Comparison of ENCODE assay signal across 19 cellular contexts in genomic region chr17:12756786-12757185, GRCh38. TPM values are rescaled to one million over a fixed set of nuclear protein-coding genes. Genes with fewer than 3 reads are reported as not detected.
A peak's percentile ranks its signal among the peaks of the same experiment; 100 is the strongest.
DNase-seq lines count a peak whose midpoint lies in the region; ATAC-seq and TF ChIP-seq lines count a peak whose summit lies in the region.
"Had no signal": no experiment of that assay in that cellular context is flagged by ENCODE, and none has a peak within 500 bp of the region (broad histone marks: within the 10 kb centered on the region; RNA-seq: fewer than 3 reads in every experiment).

No MANE protein-coding gene starts in this region.

- H3K27ac ChIP-seq in IMR-90 (ENCODE audit: insufficient read depth, low read length) = no peak overlapping the region
- H3K27ac ChIP-seq in mesodermal cell (ENCODE audit: low read depth, low read length, severe bottlenecking) = peak overlapping the region; percentile 29

- peak overlapping the region in 1 of 2 experiments; percentile 7; a peak in 1 of 4 replicates for H4K8ac ChIP-seq in IMR-90 (ENCODE audit: low read depth in 2 of 2, low read length in 2 of 2)

- no peaks in the 10 kb centered on the region for H3K36me3 Mint-ChIP-seq in CD14-positive monocyte
- peaks cover 1% of the 10 kb centered on the region for H3K36me3 Mint-ChIP-seq in progenitor cell of endocrine pancreas (ENCODE audit: insufficient read depth)
- no peaks in the 10 kb centered on the region for H3K36me3 Mint-ChIP-seq in activated T-cell treated with anti-CD3 and anti-CD28 coated beads, Interleukin-2, amount 50 U/mL, for 4 hours (ENCODE audit: insufficient read depth)
- H3K36me3 Mint-ChIP-seq: CD4-positive, alpha-beta memory T cell had no signal

- H2AK9ac ChIP-seq in IMR-90 (replicated peaks; ENCODE audit: low read depth, low read length, poor library complexity) = no peak overlapping the region

- H3K4me2 ChIP-seq in IMR-90 (ENCODE audit: low read depth, low read length) = no peak overlapping the region

- intact Hi-C loops in IMR-90 (cut with micrococcal nuclease) (no loop called here), CD14-positive monocyte (cut with micrococcal nuclease) (no loop called here)

- H3K4me1 Mint-ChIP-seq in CD14-positive monocyte = no peaks in the 10 kb centered on the region
- peaks cover 2% of the 10 kb centered on the region for H3K4me1 Mint-ChIP-seq in progenitor cell of endocrine pancreas (ENCODE audit: low read depth)
- no peaks in the 10 kb centered on the region for H3K4me1 Mint-ChIP-seq in activated T-cell treated with anti-CD3 and anti-CD28 coated beads, Interleukin-2, amount 50 U/mL, for 4 hours (ENCODE audit: low read depth)
- H3K4me1 Mint-ChIP-seq: CD4-positive, alpha-beta memory T cell had no signal

- no peak overlapping the region for H3K18ac ChIP-seq in IMR-90 (ENCODE audit: low read depth, low read length)

- peaks cover 12% of the 10 kb centered on the region for H3K9me1 ChIP-seq in IMR-90 (ENCODE audit: insufficient read depth, low read length)

- H3K4me3 ChIP-seq in IMR-90 (ENCODE audit: insufficient read depth, low read depth, low read length) = no peak overlapping the region
- H3K4me3 ChIP-seq in cardiac fibroblast (replicated peaks in 1 of 2; ENCODE audit: low read depth in 2 of 2, low read length in 2 of 2) = no peak overlapping the region
- no peak overlapping the region for H3K4me3 ChIP-seq in mesodermal cell (ENCODE audit: extremely low read depth, insufficient read depth, low read length, poor library complexity, severe bottlenecking)

- H3K27ac Mint-ChIP-seq in CD14-positive monocyte (no peak overlapping the region), progenitor cell of endocrine pancreas (no peak overlapping the region)
- H3K27ac Mint-ChIP-seq: CD4-positive, alpha-beta memory T cell had no signal

- peak overlapping the region; percentile 76 for H3K14ac ChIP-seq in IMR-90 (replicated peaks; ENCODE audit: low read depth, low read length)

- H3K9me3 Mint-ChIP-seq in CD14-positive monocyte = peaks cover 0 to 5% (median 3%) of the 10 kb centered on the region in 7 donors
- no peaks in the 10 kb centered on the region for H3K9me3 Mint-ChIP-seq in progenitor cell of endocrine pancreas (ENCODE audit: low read depth)
- H3K9me3 Mint-ChIP-seq in activated T-cell treated with anti-CD3 and anti-CD28 coated beads, Interleukin-2, amount 50 U/mL, for 4 hours = no peaks in the 10 kb centered on the region

- peak overlapping the region; percentile 17; the same call in 1 of the 2 replicates for H2BK120ac ChIP-seq in IMR-90 (ENCODE audit: low read depth, low read length)

- no peak overlapping the region for H2AFZ ChIP-seq in IMR-90 (replicated peaks; ENCODE audit: low read length, poor library complexity)

- H3K4me3 Mint-ChIP-seq in CD14-positive monocyte = no peak overlapping the region
- H3K4me3 Mint-ChIP-seq in progenitor cell of endocrine pancreas (ENCODE audit: low read depth) = no peak overlapping the region
- H3K4me3 Mint-ChIP-seq in activated T-cell treated with anti-CD3 and anti-CD28 coated beads, Interleukin-2, amount 50 U/mL, for 4 hours = no peak overlapping the region

- peak overlapping the region; percentile 69; the same call in 1 of the 2 replicates for H2BK20ac ChIP-seq in IMR-90 (ENCODE audit: low read depth, low read length)

- POLR2A ChIA-PET in IMR-90 (lab: Charles Lee; ENCODE audit: unreplicated experiment) = no interaction called here

- peaks cover 0 to 14% of the 10 kb centered on the region in 2 experiments; a peak in 2 of 4 replicates for H3K79me1 ChIP-seq in IMR-90 (ENCODE audit: low read depth in 1 of 2, low read length in 2 of 2)

- no peak overlapping the region for H4K5ac ChIP-seq in IMR-90 (ENCODE audit: low read depth, low read length)

- H3K36me3 ChIP-seq in IMR-90 (ENCODE audit: control insufficient read depth, insufficient read depth, low read length) = peaks cover 36% of the 10 kb centered on the region
- peaks cover 8% of the 10 kb centered on the region for H3K36me3 ChIP-seq in mesodermal cell (ENCODE audit: control insufficient read depth, insufficient read depth, low read length)
- H3K36me3 ChIP-seq: BE2C had no signal

- H3K4me1 ChIP-seq in IMR-90 (ENCODE audit: control insufficient read depth, insufficient read depth, low read length) (peaks cover 7% of the 10 kb centered on the region), mesodermal cell (ENCODE audit: control insufficient read depth, insufficient read depth, low read length, poor library complexity, severe bottlenecking) (peaks cover 3% of the 10 kb centered on the region)
- H3K4me1 ChIP-seq: BE2C had no signal

- no TSS peak for BruUV-seq in IMR-90 (replicated peaks; lab: Mats Ljungman, UMichigan)

- dilution Hi-C loops in IMR-90 (cut with HindIII; ENCODE audit: low sequenced_read_pairs, unreplicated experiment) = no loop called here

- H3K4ac ChIP-seq in IMR-90 (ENCODE audit: low read depth, low read length) = peak overlapping the region; percentile 9; the same call in 1 of the 2 replicates

- no peaks in the 10 kb centered on the region for H4K20me1 ChIP-seq in IMR-90 (ENCODE audit: insufficient read depth, low read length)

- CTCF ChIA-PET in IMR-90 (lab: Yijun Ruan, JAX) = no interaction called here

- peak overlapping the region; percentile 35; the same call in 1 of the 2 replicates for H2AK5ac ChIP-seq in IMR-90 (ENCODE audit: low read depth, low read length)

- H3K9ac ChIP-seq in IMR-90 (ENCODE audit: low read depth, low read length) = no peak overlapping the region

- H3K56ac ChIP-seq in IMR-90 (ENCODE audit: extremely low read depth, insufficient read depth, low read length) = no peak overlapping the region

- no peak for TF ChIP-seq RAD21 in IMR-90 (IDR thresholded peaks at IDR 0.05; ENCODE audit: low read length)

- no peak for TF ChIP-seq CTCF in IMR-90 (conservative IDR thresholded peaks at IDR 0.05; ENCODE audit: low read depth, low read length)
- no peak for TF ChIP-seq CTCF in cardiac fibroblast (IDR thresholded peaks at IDR 0.05; ENCODE audit: low read depth, low read length)
- TF ChIP-seq CTCF in CD14-positive monocyte (IDR thresholded peaks at IDR 0.05) = no peak
- no peak for TF ChIP-seq CTCF in progenitor cell of endocrine pancreas (IDR thresholded peaks at IDR 0.05; ENCODE audit: unreplicated experiment)

- no peak overlapping the region for H2BK15ac ChIP-seq in IMR-90 (ENCODE audit: low read depth, low read length)

- TF ChIP-seq POLR2A in IMR-90 (IDR thresholded peaks at IDR 0.05; ENCODE audit: low read depth, low read length) = no peak

- H3K27me3 Mint-ChIP-seq in CD14-positive monocyte (ENCODE audit: low read depth in 3 of 3) = peaks cover 1 to 5% (median 2%) of the 10 kb centered on the region in 3 donors
- no peaks in the 10 kb centered on the region for H3K27me3 Mint-ChIP-seq in progenitor cell of endocrine pancreas
- no peaks in the 10 kb centered on the region for H3K27me3 Mint-ChIP-seq in activated T-cell treated with anti-CD3 and anti-CD28 coated beads, Interleukin-2, amount 50 U/mL, for 4 hours (ENCODE audit: low read depth)
- H3K27me3 Mint-ChIP-seq: CD4-positive, alpha-beta memory T cell had no signal

- ATAC-seq in IMR-90 (ENCODE audit: low read depth) = peak; percentile 35
- ATAC-seq in activated T-cell treated with anti-CD3 and anti-CD28 coated beads, Interleukin-2, amount 50 U/mL, for 4 hours = no peak
- ATAC-seq: SK-N-SH treated with all-trans-retinoic acid at 6 μM for 48 hours had no signal

- no peak overlapping the region for H4K91ac ChIP-seq in IMR-90 (ENCODE audit: insufficient read depth, low read depth, low read length)

- H3K9me3 ChIP-seq in IMR-90 (ENCODE audit: control insufficient read depth, insufficient read depth, low read length) (no peaks in the 10 kb centered on the region), mesodermal cell (ENCODE audit: control insufficient read depth, low read length) (no peaks in the 10 kb centered on the region)
- H3K9me3 ChIP-seq: BE2C had no signal

- H2BK5ac ChIP-seq in IMR-90 (ENCODE audit: low read depth, low read length, poor library complexity, severe bottlenecking) = no peak overlapping the region

- no peaks in the 10 kb centered on the region for H3K27me3 ChIP-seq in IMR-90 (ENCODE audit: control insufficient read depth, insufficient read depth, low read length)
- H3K27me3 ChIP-seq: BE2C had no signal

- peak; percentile 78 for DNase-seq in ELR (ENCODE audit: low read depth)
- DNase-seq in IMR-90 = peak; percentile 82
- DNase-seq in cardiac fibroblast (ENCODE audit: low read depth in 2 of 2) = peak; percentile 41 to 50
- DNase-seq in CD14-positive monocyte (ENCODE audit: low spot score) = no peak
- no peak for DNase-seq in progenitor cell of endocrine pancreas (ENCODE audit: low spot score, unreplicated experiment)
- DNase-seq in NCI-H2107 treated with DMSO at 0.1 percent for 48 hours (lab: John Stamatoyannopoulos, UW; ENCODE audit: unreplicated experiment) = no peak
- no peak for DNase-seq in activated T-cell treated with anti-CD3 and anti-CD28 coated beads, Interleukin-2, amount 50 U/mL, for 4 hours
- DNase-seq: BE2C, Calu3, DMS53, NCI-H1436, NCI-H2081, NCI-H510A treated with DMSO at 0.1 percent for 48 hours, NCI-H82, SHP77 treated with DMSO at 0.1 percent for 48 hours, T-helper 1 cell had no signal

- H3K23ac ChIP-seq in IMR-90 (ENCODE audit: low read depth, low read length) = peak overlapping the region; percentile 2; the same call in 1 of the 2 replicates

- in situ Hi-C loops in IMR-90 (cut with MboI; ENCODE audit: low sequenced_read_pairs) = no loop called here

TF ChIP-seq in IMR-90, 13 proteins besides CTCF, POLR2A, EP300 and RAD21 (continues in another document):
- TF ChIP-seq SMC3 (IDR thresholded peaks at IDR 0.05; ENCODE audit: low read depth, low read length) (no peak), CHD1 (IDR thresholded peaks at IDR 0.05; ENCODE audit: low read depth, low read length) (no peak), CEBPB (IDR thresholded peaks at IDR 0.05; ENCODE audit: low read depth, low read length) (peak; percentile 27; the same call in 1 of the 2 replicates), BHLHE40 (IDR thresholded peaks at IDR 0.05; ENCODE audit: low read depth, low read length) (no peak), MXI1 (IDR thresholded peaks at IDR 0.05; ENCODE audit: borderline replicate concordance, low read depth, low read length) (no peak)

RNA-seq across cellular contexts. Expression of gene ARHGAP44, which starts 32.5 kb away (rescaled TPM):
- total RNA-seq in IMR-90 (2012; rRNA removed) = 0.54 and 1.1 TPM in 2 replicates
- 1.0 and 1.2 TPM in 2 replicates for polyA plus RNA-seq in IMR-90 (2012; rRNA removed)
- polyA plus RNA-seq in IMR-90 (2012; cell fraction: cytosol; rRNA removed) = 0.67 and 0.75 TPM in 2 replicates
- 2.3 and 2.6 TPM in 2 replicates for polyA plus RNA-seq in IMR-90 (2012; cell fraction: nucleus; rRNA removed; ENCODE audit: low replicate concordance)
- polyA plus RNA-seq in mesodermal cell (2013, experiment 1 of 2) = 5.8 TPM
- polyA plus RNA-seq in mesodermal cell (2013, experiment 2 of 2) = 4.7 TPM
- not detected for polyA plus RNA-seq in CD14-positive monocyte
- 12.4 and 12.8 TPM in 2 replicates for total RNA-seq in progenitor cell of endocrine pancreas
- under 1 TPM in 2 of 3 donors, not detected in 1; 0.10 to 0.11 TPM for total RNA-seq in activated T-cell treated with anti-CD3 and anti-CD28 coated beads, Interleukin-2, amount 50 U/mL, for 4 hours
- total RNA-seq: CD4-positive, alpha-beta memory T cell had no signal

Comparison
In these comparisons a context has a peak if more than half of its experiments do, and no peak if none do; other contexts are left out.
1. DNase-seq: peak in ELR (single experiment), IMR-90 (single experiment) and cardiac fibroblast (2 of 2); none in CD14-positive monocyte (single experiment), progenitor cell of endocrine pancreas (single experiment), NCI-H2107 treated with DMSO at 0.1 percent for 48 hours (single experiment) and activated T-cell treated with anti-CD3 and anti-CD28 coated beads, Interleukin-2, amount 50 U/mL, for 4 hours (single experiment).